In the genomic region with DNA sequence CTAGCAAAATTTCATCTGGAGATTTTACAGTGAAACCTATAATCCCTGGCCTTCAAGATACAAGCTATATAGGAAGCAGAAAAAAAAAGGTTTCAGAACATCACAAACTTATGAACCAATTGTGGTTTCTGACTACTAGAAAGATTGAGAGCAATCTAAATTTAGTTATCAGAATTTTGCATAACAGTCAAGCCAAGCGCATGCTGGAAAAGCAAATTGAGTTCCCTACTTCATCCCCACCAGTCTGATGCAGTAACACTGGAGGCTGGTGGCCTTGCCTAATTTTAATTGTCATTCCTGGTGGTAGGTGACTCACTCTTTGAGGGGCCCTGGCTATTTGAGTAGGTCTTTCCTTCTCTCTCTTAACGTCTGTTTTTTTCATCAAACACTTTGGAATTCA, we compare ENCODE assay signal across 1 cellular context.
TF ChIP-seq lines count a peak whose summit lies in the region.

No MANE protein-coding gene starts in this region.

TF ChIP-seq in WTC11, 78 proteins besides CTCF, POLR2A, EP300 and RAD21 (continued from another document):
- TF ChIP-seq, protein P1, sequence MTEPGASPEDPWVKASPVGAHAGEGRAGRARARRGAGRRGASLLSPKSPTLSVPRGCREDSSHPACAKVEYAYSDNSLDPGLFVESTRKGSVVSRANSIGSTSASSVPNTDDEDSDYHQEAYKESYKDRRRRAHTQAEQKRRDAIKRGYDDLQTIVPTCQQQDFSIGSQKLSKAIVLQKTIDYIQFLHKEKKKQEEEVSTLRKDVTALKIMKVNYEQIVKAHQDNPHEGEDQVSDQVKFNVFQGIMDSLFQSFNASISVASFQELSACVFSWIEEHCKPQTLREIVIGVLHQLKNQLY (CRISPR knock-in tag; IDR thresholded peaks at IDR 0.05) = no peak
- no peak for TF ChIP-seq ZNF416 (CRISPR knock-in tag; IDR thresholded peaks at IDR 0.05)
